ENCODE assay signal across 22 cellular contexts in the genomic region with DNA sequence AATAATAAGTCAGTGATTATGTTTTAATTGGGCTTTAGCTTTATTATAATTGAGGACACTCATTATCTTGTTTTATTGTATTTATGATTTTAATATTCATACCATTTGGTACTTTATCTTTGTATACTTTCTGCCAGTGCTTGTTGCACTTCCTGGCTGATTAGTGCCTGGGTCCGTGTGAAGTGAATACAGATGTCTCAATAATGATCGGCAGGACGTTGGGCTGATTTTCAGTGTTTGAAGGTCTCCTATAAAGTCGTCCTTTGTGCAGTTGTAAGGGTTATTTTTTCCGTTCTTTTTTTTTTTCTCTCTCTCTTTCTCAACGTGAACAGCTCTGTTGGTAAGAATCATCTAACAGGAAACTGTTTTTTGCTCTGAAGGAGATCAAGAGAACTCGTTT.
DNase-seq lines count a peak whose midpoint lies in the region; TF ChIP-seq lines count a peak whose summit lies in the region.
"Had no signal": no experiment of that assay in that cellular context is flagged by ENCODE, and none has a peak within 500 bp of the region (broad histone marks: within the 10 kb centered on the region; RNA-seq: fewer than 3 reads in every experiment).

No MANE protein-coding gene starts in this region.

- H3K27me3 Mint-ChIP-seq in chondrocyte (ENCODE audit: low read depth) (peaks cover 4% of the 10 kb centered on the region), neural crest cell (ENCODE audit: low read depth) (no peaks in the 10 kb centered on the region)
- H3K27me3 Mint-ChIP-seq: B cell had no signal

- H3K4me3 Mint-ChIP-seq in chondrocyte (ENCODE audit: unreplicated experiment) (peak overlapping the region; percentile 26), neural crest cell (peak overlapping the region; percentile 6)
- H3K4me3 Mint-ChIP-seq: B cell; CD8-positive, alpha-beta T cell had no signal

- H3K27ac Mint-ChIP-seq in chondrocyte (ENCODE audit: unreplicated experiment) (no peak overlapping the region), neural crest cell (ENCODE audit: unreplicated experiment) (peak overlapping the region; percentile 21)
- H3K27ac Mint-ChIP-seq: B cell; CD8-positive, alpha-beta T cell had no signal

- DNase-seq in NCI-H146 treated with DMSO at 0.1 percent for 48 hours (lab: John Stamatoyannopoulos, UW; ENCODE audit: unreplicated experiment) (peak; percentile 14), chondrocyte (ENCODE audit: low spot score) (no peak), neural crest cell (ENCODE audit: low read depth, low spot score) (no peak), superior temporal gyrus (ENCODE audit: extremely low spot score) (peak; percentile 62), DMS53 (lab: John Stamatoyannopoulos, UW) (no peak), anterior cingulate cortex (lab: John Stamatoyannopoulos, UW) (no peak), NCI-H1105 (lab: John Stamatoyannopoulos, UW) (no peak), activated T-cell treated with anti-CD3 and anti-CD28 coated beads for 4 hours (no peak)
- DNase-seq: Caco-2; CD8-positive, alpha-beta T cell; DMS79; EL; GDM1; GOT3; Karpas-422; NCI-H1105 treated with DMSO at 0.1 percent for 48 hours; NCI-H1694; NCI-H2029 treated with DMSO at 0.1 percent for 48 hours; NCI-H2227 treated with DMSO at 0.1 percent for 48 hours; NCI-H526 treated with DMSO at 0.1 percent for 48 hours; SHP77 treated with DMSO at 0.1 percent for 48 hours had no signal

- H3K9me3 Mint-ChIP-seq in chondrocyte (ENCODE audit: low read depth) (peaks cover 6% of the 10 kb centered on the region), neural crest cell (peaks cover 10% of the 10 kb centered on the region)
- H3K9me3 Mint-ChIP-seq: CD8-positive, alpha-beta T cell had no signal

- H3K36me3 Mint-ChIP-seq in chondrocyte (ENCODE audit: low read depth): no peaks in the 10 kb centered on the region
- no peaks in the 10 kb centered on the region for H3K36me3 Mint-ChIP-seq in neural crest cell (ENCODE audit: low read depth)
- H3K36me3 Mint-ChIP-seq: CD8-positive, alpha-beta T cell had no signal

- TF ChIP-seq CTCF in chondrocyte (IDR thresholded peaks at IDR 0.05) (no peak), neural crest cell (conservative IDR thresholded peaks at IDR 0.05) (no peak)

- H3K4me1 Mint-ChIP-seq in chondrocyte (ENCODE audit: low read depth) (peaks cover 5% of the 10 kb centered on the region), neural crest cell (peaks cover 32% of the 10 kb centered on the region)
- H3K4me1 Mint-ChIP-seq: B cell had no signal

Comparison
In these comparisons a context has a peak if more than half of its experiments do, and no peak if none do; other contexts are left out.
1. DNase-seq: peak in NCI-H146 treated with DMSO at 0.1 percent for 48 hours (single experiment) and superior temporal gyrus (single experiment); none in chondrocyte (single experiment), neural crest cell (single experiment), DMS53 (single experiment), anterior cingulate cortex (0 of 58), NCI-H1105 (single experiment) and activated T-cell treated with anti-CD3 and anti-CD28 coated beads for 4 hours (single experiment).